Comparison of ENCODE assay signal across 20 cellular contexts in the genomic region with DNA sequence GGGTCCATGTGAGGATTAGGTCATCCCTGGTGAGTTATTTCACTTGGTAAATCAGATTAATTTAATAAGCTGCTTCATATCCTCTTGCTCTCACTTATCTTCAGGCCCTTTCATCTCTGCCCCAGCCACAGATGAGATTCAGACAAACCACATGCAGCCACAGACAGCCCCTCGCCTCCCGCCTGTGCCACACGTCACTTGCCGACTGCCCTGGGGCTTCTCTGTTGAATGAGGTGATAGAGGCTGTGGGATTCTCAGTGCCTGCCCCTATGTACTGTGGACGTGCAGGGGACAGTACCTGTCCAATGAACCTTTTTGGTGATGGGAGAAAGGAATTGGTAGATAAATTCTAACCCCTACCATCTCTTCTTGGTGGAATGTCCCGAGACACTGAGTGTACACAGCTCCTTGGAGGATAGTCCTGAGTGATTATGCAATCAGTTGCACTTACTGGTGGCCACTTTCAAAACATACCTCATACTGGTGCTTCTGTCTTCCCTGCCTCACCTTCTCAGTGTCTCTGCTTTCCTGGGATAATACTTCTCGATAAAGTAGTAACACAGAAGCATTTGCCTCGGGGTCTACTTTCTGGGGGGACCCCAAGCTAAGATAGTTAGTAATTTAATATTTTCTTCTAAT.
"Had no signal": no experiment of that assay in that cellular context is flagged by ENCODE, and none has a peak within 500 bp of the region (broad histone marks: within the 10 kb centered on the region; RNA-seq: fewer than 3 reads in every experiment).

No MANE protein-coding gene starts in this region.

- H3K27me3 ChIP-seq: colonic mucosa, foreskin keratinocyte, neural progenitor cell, ovary, suprapubic skin, thyroid gland had no signal

- DNase-seq: colonic mucosa; dermis blood vessel endothelial cell; endodermal cell; erythroblast; foreskin keratinocyte; hippocampal formation; kidney glomerular epithelial cell; mammary epithelial cell; nucleus accumbens; ovary; right cardiac atrium; stimulated activated CD4-positive, alpha-beta T cell treated with anti-CD3 and anti-CD28 coated beads, Interleukin-2, amount 100 ng/mL, for 48 hours; stimulated activated naive CD8-positive, alpha-beta T cell treated with anti-CD3 and anti-CD28 coated beads, Interleukin-15, Interleukin-2, amounts not matched to agents 100 U/mL and 50 U/mL, for 24 hours; thyroid gland had no signal

- H3K4me3 ChIP-seq: colonic mucosa, heart left ventricle, neural progenitor cell, ovary, smooth muscle cell, suprapubic skin, thyroid gland had no signal

- H3K9me3 ChIP-seq: colonic mucosa, ovary, suprapubic skin, thyroid gland had no signal

- ATAC-seq: foreskin keratinocyte; heart left ventricle; left lobe of liver; natural killer cell treated with Interleukin-12 subunit alpha and Interleukin-12 subunit beta and Interleukin-15 and Interleukin-18, amount 100 ng/mL, for 72 hours; right cardiac atrium; stimulated activated naive CD8-positive, alpha-beta T cell treated with anti-CD3 and anti-CD28 coated beads, Interleukin-15, Interleukin-2, amounts not matched to agents 100 U/mL and 50 U/mL, for 24 hours had no signal

- H3K4me1 ChIP-seq: colonic mucosa, foreskin keratinocyte, heart left ventricle, suprapubic skin, thyroid gland had no signal

- H3K4me2 ChIP-seq: smooth muscle cell had no signal

- H3K27ac ChIP-seq: colonic mucosa, foreskin keratinocyte, heart left ventricle, neural progenitor cell, ovary, suprapubic skin, thyroid gland had no signal

- H3K9ac ChIP-seq: neural progenitor cell had no signal

- H3K36me3 ChIP-seq: colonic mucosa, heart left ventricle, neural progenitor cell, ovary, suprapubic skin, thyroid gland had no signal
